Comparison of ENCODE assay signal across 29 cellular contexts in genomic region chr6:38955876-38956275, GRCh38.
"Had no signal": no experiment of that assay in that cellular context is flagged by ENCODE, and none has a peak within 500 bp of the region (broad histone marks: within the 10 kb centered on the region; RNA-seq: fewer than 3 reads in every experiment).

No MANE protein-coding gene starts in this region.

- DNase-seq: activated CD4-positive, alpha-beta T cell treated with anti-CD3 and anti-CD28 coated beads for 36 hours; activated CD4-positive, alpha-beta T cell treated with anti-CD3 and anti-CD28 coated beads, Interleukin-2, amount 50 U/mL, for 48 hours; activated CD4-positive, CD25-positive, alpha-beta regulatory T cell; activated CD8-positive, alpha-beta memory T cell treated with anti-CD3 and anti-CD28 coated beads for 24 hours; activated CD8-positive, alpha-beta memory T cell treated with anti-CD3 and anti-CD28 coated beads, Interleukin-2, amount 50 U/mL, for 4 hours; activated effector memory CD4-positive, alpha-beta T cell treated with anti-CD3 and anti-CD28 coated beads, Interleukin-2, amount 50 U/mL, for 16 hours; activated naive CD4-positive, alpha-beta T cell treated with anti-CD3 and anti-CD28 coated beads for 36 hours; activated naive CD8-positive, alpha-beta T cell treated with anti-CD3 and anti-CD28 coated beads for 36 hours; activated T-cell treated with anti-CD3 and anti-CD28 coated beads, Interleukin-2, amount 50 U/mL, for 1 hour; adrenal gland; aorta; kidney; natural killer cell; occipital lobe; posterior cingulate gyrus; stimulated activated CD4-positive, alpha-beta T cell treated with anti-CD3 and anti-CD28 coated beads, Interleukin-12 subunit alpha, Interleukin-12 subunit beta, amount 100 ng/mL, for 4 hours; stimulated activated CD4-positive, alpha-beta T cell treated with anti-CD3 and anti-CD28 coated beads, Interleukin-4, amount 100 ng/mL, for 1 hour; stimulated activated naive CD8-positive, alpha-beta T cell treated with anti-CD3 and anti-CD28 coated beads, Interleukin-15, Interleukin-2, amounts not matched to agents 100 U/mL and 50 U/mL, for 24 hours; testis; transverse colon had no signal

- H3K36me3 Mint-ChIP-seq: activated naive CD8-positive, alpha-beta T cell treated with anti-CD3 and anti-CD28 coated beads for 36 hours; brain; mesothelial cell of epicardium; natural killer cell; neural progenitor cell had no signal

- H3K27me3 ChIP-seq: neural progenitor cell, testis, transverse colon had no signal

- FAIRE-seq: endothelial cell of umbilical vein, kidney, urothelium cell line had no signal

- H3K36me3 ChIP-seq: adrenal gland, gastroesophageal sphincter, neural progenitor cell, transverse colon had no signal

- ATAC-seq: activated CD4-positive, alpha-beta T cell treated with anti-CD3 and anti-CD28 coated beads for 36 hours; gastroesophageal sphincter; natural killer cell; sciatic nerve; stimulated activated naive CD8-positive, alpha-beta T cell treated with anti-CD3 and anti-CD28 coated beads, Interleukin-15, Interleukin-2, amounts not matched to agents 100 U/mL and 50 U/mL, for 24 hours had no signal

- H3K4me3 ChIP-seq: adrenal gland, gastroesophageal sphincter, neural progenitor cell, skin epidermis, testis, transverse colon had no signal

- H3K4me1 ChIP-seq: adrenal gland, gastroesophageal sphincter, neural progenitor cell, testis, transverse colon had no signal

- H3K27ac ChIP-seq: adrenal gland, gastroesophageal sphincter, neural progenitor cell, skin epidermis, testis, transverse colon had no signal

- H3K4me3 Mint-ChIP-seq: activated CD4-positive, alpha-beta T cell treated with anti-CD3 and anti-CD28 coated beads for 36 hours; activated naive CD4-positive, alpha-beta T cell treated with anti-CD3 and anti-CD28 coated beads for 36 hours; activated naive CD8-positive, alpha-beta T cell treated with anti-CD3 and anti-CD28 coated beads for 36 hours; activated T-helper 1 cell treated with anti-CD3 and anti-CD28 coated beads, Interleukin-12 subunit alpha, Interleukin-12 subunit beta, Interleukin-2, Interleukin-4 antibody, amounts not matched to agents 30 ng/mL and 10 ng/mL and 1 ng/mL, durations not matched to agents 14 hours and 24 hours and 36 hours; brain; mesothelial cell of epicardium; natural killer cell; neural progenitor cell had no signal

- H3K9me3 Mint-ChIP-seq: neural progenitor cell had no signal

- H3K4me1 Mint-ChIP-seq: activated CD4-positive, alpha-beta T cell treated with anti-CD3 and anti-CD28 coated beads for 36 hours; activated naive CD8-positive, alpha-beta T cell treated with anti-CD3 and anti-CD28 coated beads for 36 hours; brain; mesothelial cell of epicardium; natural killer cell; neural progenitor cell had no signal

- H3K27ac Mint-ChIP-seq: activated CD4-positive, alpha-beta T cell treated with anti-CD3 and anti-CD28 coated beads for 36 hours; activated naive CD4-positive, alpha-beta T cell treated with anti-CD3 and anti-CD28 coated beads for 36 hours; activated naive CD8-positive, alpha-beta T cell treated with anti-CD3 and anti-CD28 coated beads for 36 hours; activated T-helper 1 cell treated with anti-CD3 and anti-CD28 coated beads, Interleukin-12 subunit alpha, Interleukin-12 subunit beta, Interleukin-2, Interleukin-4 antibody, amounts not matched to agents 30 ng/mL and 10 ng/mL and 1 ng/mL, durations not matched to agents 14 hours and 24 hours and 36 hours; brain; mesothelial cell of epicardium; natural killer cell; neural progenitor cell had no signal

- H3K9me3 ChIP-seq: adrenal gland, testis, transverse colon had no signal
